In genomic region chr19:660793-661426, GRCh38 we compare ENCODE assay signal across 8 cellular contexts. TPM values are rescaled to one million over a fixed set of nuclear protein-coding genes. Genes with fewer than 3 reads are reported as not detected.
A peak's percentile ranks its signal among the peaks of the same experiment; 100 is the strongest.
DNase-seq lines count a peak whose midpoint lies in the region; ATAC-seq, FAIRE-seq and TF ChIP-seq lines count a peak whose summit lies in the region.

No MANE protein-coding gene starts in this region.

- DNase-seq in RWPE1 (ENCODE audit: low spot score) (no peak), esophagus muscularis mucosa (ENCODE audit: extremely low spot score) (no peak), GM12892 (ENCODE audit: insufficient read length) (no peak), OCI-M2 (lab: John Stamatoyannopoulos, UW; ENCODE audit: unreplicated experiment) (no peak), foreskin melanocyte (no peak)

- no peak overlapping the region for H3K9ac ChIP-seq in parathyroid adenoma

- TF ChIP-seq POLR2A in esophagus muscularis mucosa (IDR thresholded peaks at IDR 0.05; ENCODE audit: low read depth) (no peak), GM12892 (IDR thresholded peaks at IDR 0.05; ENCODE audit: low read depth, low read length) (no peak)

- POLR2A ChIA-PET in RWPE1 (lab: Yijun Ruan, JAX; ENCODE audit: low non-redundant PET) = no interaction called here

- no peak overlapping the region for H2AFZ ChIP-seq in parathyroid adenoma

- H3K4me1 ChIP-seq in DOHH2 (ENCODE audit: control insufficient read depth, low read length) (peaks cover 34% of the 10 kb centered on the region), esophagus muscularis mucosa (peaks cover 73 to 89% (median 86%) of the 10 kb centered on the region in 4 donors), parathyroid adenoma (peaks cover 12% of the 10 kb centered on the region)

- 26% methylated on average over 3 of the region's 20 CpGs for WGBS in esophagus muscularis mucosa

- no peaks in the 10 kb centered on the region for H3F3A ChIP-seq in DOHH2 (ENCODE audit: control insufficient read depth, insufficient read depth)

- no peaks in the 10 kb centered on the region for H3K9me2 ChIP-seq in DOHH2 (replicated peaks; ENCODE audit: control insufficient read depth, low read length)

- CTCF ChIA-PET in RWPE1 (lab: Yijun Ruan, JAX) = interaction anchor here (0.6 to 0.9 kb wide), 2 partner anchors 29 to 77 kb away, joined by 3 to 4 read pairs; no protein-coding TSS in a partner anchor

- intact Hi-C loops in esophagus muscularis mucosa (cut with DNase I) = no loop called here

- H3K36me3 ChIP-seq in DOHH2 (ENCODE audit: control insufficient read depth, low read length) (peaks cover 64% of the 10 kb centered on the region), esophagus muscularis mucosa (peaks cover 0 to 16% (median 6%) of the 10 kb centered on the region in 4 donors), parathyroid adenoma (ENCODE audit: control insufficient read depth, insufficient read depth, low read length) (no peaks in the 10 kb centered on the region)

- H4K20me1 ChIP-seq in DOHH2 (ENCODE audit: control insufficient read depth, insufficient read depth, low read depth, low read length) = peaks cover 30% of the 10 kb centered on the region

- H3K9me3 ChIP-seq in DOHH2 (ENCODE audit: control insufficient read depth, insufficient read depth, low read length) = no peaks in the 10 kb centered on the region
- H3K9me3 ChIP-seq in esophagus muscularis mucosa = no peaks in the 10 kb centered on the region
- no peaks in the 10 kb centered on the region for H3K9me3 ChIP-seq in parathyroid adenoma (ENCODE audit: control insufficient read depth, low read length)

- H3K4me3 ChIP-seq in DOHH2 (ENCODE audit: low read length) = peak overlapping the region; percentile 82
- H3K4me3 ChIP-seq in esophagus muscularis mucosa = peak overlapping the region; percentile 81 to 100 (median 100)
- peak overlapping the region; percentile 74 for H3K4me3 ChIP-seq in parathyroid adenoma (ENCODE audit: low read depth, low read length)

- H3K27me3 ChIP-seq in DOHH2 (ENCODE audit: control insufficient read depth, low read length) (no peaks in the 10 kb centered on the region), esophagus muscularis mucosa (no peaks in the 10 kb centered on the region), parathyroid adenoma (ENCODE audit: control insufficient read depth, insufficient read depth, low read length) (no peaks in the 10 kb centered on the region)

- TF ChIP-seq EP300 in esophagus muscularis mucosa (IDR thresholded peaks at IDR 0.05) = no peak

- H3K27ac ChIP-seq in DOHH2 (ENCODE audit: low read depth, low read length) (peak overlapping the region; percentile 64; the same call in 1 of the 2 replicates), RWPE1 (peak overlapping the region; percentile 99), esophagus muscularis mucosa (replicated peaks in 1 of 4) (peak overlapping the region; percentile 89 to 96 (median 94)), parathyroid adenoma (no peak overlapping the region)

- peak overlapping the region; percentile 82 for H3K4me2 ChIP-seq in DOHH2 (ENCODE audit: low read length)
- H3K4me2 ChIP-seq in parathyroid adenoma (ENCODE audit: low read length) = peak overlapping the region; percentile 87

- FAIRE-seq in GM12892 (lab: Jason Lieb, UNC) = no peak

- no peak for TF ChIP-seq CTCF in DOHH2 (IDR thresholded peaks at IDR 0.05; ENCODE audit: low read depth, low read length, poor library complexity, severe bottlenecking)
- TF ChIP-seq CTCF in RWPE1 (conservative IDR thresholded peaks at IDR 0.05; ENCODE audit: low read depth) = no peak
- TF ChIP-seq CTCF in esophagus muscularis mucosa (IDR thresholded peaks at IDR 0.05) = no peak
- no peak for TF ChIP-seq CTCF in parathyroid adenoma (IDR thresholded peaks at IDR 0.05)

- no peak for ATAC-seq in GM19351 (IDR thresholded peaks at IDR 0.05; ENCODE audit: unreplicated experiment)

- H3K79me2 ChIP-seq in DOHH2 (ENCODE audit: control insufficient read depth, low read length) (peaks cover 74% of the 10 kb centered on the region), parathyroid adenoma (peaks cover 53% of the 10 kb centered on the region)

RNA-seq across cellular contexts. Expression of gene RNF126, which starts 2.1 kb away (rescaled TPM):
- total RNA-seq in esophagus muscularis mucosa = 10 to 100 TPM; 41.5 to 63.5 (median 62.3) TPM
- 13.0 TPM for polyA plus RNA-seq in GM12892 (2012; ENCODE audit: missing spikeins)

RNA-seq across cellular contexts. Expression of gene FSTL3, which starts 15.3 kb away (rescaled TPM):
- total RNA-seq in esophagus muscularis mucosa = 100 to 1,000 TPM; 115 to 226 (median 217) TPM
- 22.5 TPM for polyA plus RNA-seq in GM12892 (2012; ENCODE audit: missing spikeins)

RNA-seq across cellular contexts. Expression of gene FGF22, which starts 21.2 kb away (rescaled TPM):
- 1 to 10 TPM in 2 of 4 donors, under 1 TPM in 2; 0.50 to 2.1 (median 1.4) TPM for total RNA-seq in esophagus muscularis mucosa
- 0.17 TPM for polyA plus RNA-seq in GM12892 (2012; ENCODE audit: missing spikeins)

RNA-seq across cellular contexts. Expression of gene POLRMT, which starts 27.6 kb away (rescaled TPM):
- total RNA-seq in esophagus muscularis mucosa = 10 to 100 TPM; 20.8 to 40.7 (median 30.4) TPM
- 30.7 TPM for polyA plus RNA-seq in GM12892 (2012; ENCODE audit: missing spikeins)

RNA-seq across cellular contexts. Expression of gene PRSS57, which starts 34.3 kb away (rescaled TPM):
- under 1 TPM in 1 of 4 donors, not detected in 3; 0.34 TPM for total RNA-seq in esophagus muscularis mucosa
- polyA plus RNA-seq in GM12892 (2012; ENCODE audit: missing spikeins) = not detected
